In genomic region chr15:60526127-60526616, GRCh38 we compare ENCODE assay signal across 1 cellular context.
TF ChIP-seq lines count a peak whose summit lies in the region.

No MANE protein-coding gene starts in this region.

TF ChIP-seq in K562, 482 proteins besides CTCF, POLR2A, EP300 and RAD21 (continued from another document):
- TF ChIP-seq ZNF589 (CRISPR knock-in tag; IDR thresholded peaks at IDR 0.05; ENCODE audit: low read depth), result no peak
- no peak for TF ChIP-seq KDM2B (CRISPR knock-in tag; IDR thresholded peaks at IDR 0.05)
